In the genomic region with DNA sequence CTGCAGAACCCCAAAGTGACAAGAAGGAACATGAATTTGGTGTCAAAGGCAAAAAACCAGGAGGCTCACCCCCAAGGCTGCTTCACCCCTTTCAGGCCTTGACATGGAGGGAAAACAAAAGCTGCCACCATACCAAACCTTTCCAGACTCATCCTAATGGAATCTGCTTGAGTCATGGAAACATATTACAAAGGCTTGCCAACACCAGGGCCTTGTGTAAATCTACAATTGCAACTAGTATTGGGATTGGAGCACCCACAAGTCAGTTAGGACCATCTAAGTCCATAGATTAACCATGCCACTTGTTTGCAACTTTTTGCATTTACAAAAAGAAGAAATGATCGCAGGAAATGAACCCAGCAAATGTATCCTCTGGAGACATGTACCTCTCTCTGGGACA, we compare ENCODE assay signal across 12 cellular contexts.
DNase-seq lines count a peak whose midpoint lies in the region; ATAC-seq and TF ChIP-seq lines count a peak whose summit lies in the region.
"Had no signal": no experiment of that assay in that cellular context is flagged by ENCODE, and none has a peak within 500 bp of the region (broad histone marks: within the 10 kb centered on the region; RNA-seq: fewer than 3 reads in every experiment).

No MANE protein-coding gene starts in this region.

- H3K4me1 ChIP-seq in neuronal stem cell (ENCODE audit: control insufficient read depth in 2 of 2, insufficient read depth in 1 of 2, low read depth in 1 of 2, low read length in 2 of 2): peaks cover 18% of the 10 kb centered on the region in 2 donors

- ATAC-seq in GM18861 (IDR thresholded peaks at IDR 0.05; ENCODE audit: unreplicated experiment): no peak
- no peak for ATAC-seq in GM19351 (IDR thresholded peaks at IDR 0.05; ENCODE audit: unreplicated experiment)

- no peak overlapping the region for H4K8ac ChIP-seq in neuronal stem cell (ENCODE audit: low read depth, low read length)

- H2BK15ac ChIP-seq in neuronal stem cell (ENCODE audit: low read length): no peak overlapping the region

- CTCF ChIA-PET in BJ (lab: Yijun Ruan, JAX): interaction anchor here (1.0 to 2.1 kb wide), 3 partner anchors 8 to 162 kb away, joined by 3 to 4 read pairs (median 4); no protein-coding TSS in a partner anchor

- H3K14ac ChIP-seq in neuronal stem cell (ENCODE audit: low read length): no peak overlapping the region

- H2AFZ ChIP-seq in neuronal stem cell (ENCODE audit: low read length): peak overlapping the region; percentile 57

- no peak overlapping the region for H3K4me2 ChIP-seq in neuronal stem cell (ENCODE audit: insufficient read depth, low read length, poor library complexity, severe bottlenecking)

- H3K23ac ChIP-seq in neuronal stem cell (ENCODE audit: low read depth, low read length, poor library complexity): no peak overlapping the region

- peak; percentile 52 for DNase-seq in BJ (ENCODE audit: low read depth)
- peak; percentile 61 for DNase-seq in MG63
- DNase-seq in dermis blood vessel endothelial cell: peak; percentile 15
- DNase-seq in neuronal stem cell (ENCODE audit: low spot score): no peak
- no peak for DNase-seq in NCI-H510A treated with DMSO at 0.1 percent for 48 hours (lab: John Stamatoyannopoulos, UW)
- no peak for DNase-seq in NK-92 (lab: John Stamatoyannopoulos, UW; ENCODE audit: unreplicated experiment)
- DNase-seq: activated CD4-positive, CD25-positive, alpha-beta regulatory T cell treated with anti-CD3 and anti-CD28 coated beads, Interleukin-2, amount 50 U/mL, for 72 hours; activated naive CD8-positive, alpha-beta T cell treated with anti-CD3 and anti-CD28 coated beads, Interleukin-2, amount 10 ng/mL, durations not matched to agents 7 days and 5 days; DND-41; NK-92 treated with Interleukin-12 subunit alpha and Interleukin-12 subunit beta, amount 100 ng/mL, for 24 hours had no signal

- no peak overlapping the region for H2BK120ac ChIP-seq in neuronal stem cell (ENCODE audit: low read depth, low read length)

- H3K9me3 ChIP-seq in MG63: 0 out of 2 replicates have a peak, but pooled peaks cover 3% of the 10 kb centered on the region
- peaks cover 0 to 8% of the 10 kb centered on the region in 2 donors for H3K9me3 ChIP-seq in neuronal stem cell (replicated peaks in 1 of 2; ENCODE audit: control insufficient read depth in 2 of 2, insufficient read depth in 1 of 2, low read depth in 1 of 2, low read length in 2 of 2)

- no peak overlapping the region for H3K4me3 ChIP-seq in BJ (ENCODE audit: low read depth, low read length)
- H3K4me3 ChIP-seq in MG63: no peak overlapping the region
- peak overlapping the region in 1 of 2 donors; percentile 26 for H3K4me3 ChIP-seq in neuronal stem cell (ENCODE audit: low read length in 2 of 2)

- no peaks in the 10 kb centered on the region for H3K36me3 ChIP-seq in BJ (ENCODE audit: control insufficient read depth, insufficient read depth, low read length)
- no peaks in the 10 kb centered on the region for H3K36me3 ChIP-seq in MG63
- no peaks in the 10 kb centered on the region for H3K36me3 ChIP-seq in neuronal stem cell (replicated peaks in 1 of 2; ENCODE audit: control insufficient read depth in 2 of 2, insufficient read depth in 2 of 2, low read length in 2 of 2)

- no peak overlapping the region for H2BK12ac ChIP-seq in neuronal stem cell (ENCODE audit: low read length)

- TF ChIP-seq CTCF in BJ (IDR thresholded peaks at IDR 0.05; ENCODE audit: insufficient read depth, low read depth, low read length): no peak

- no peaks in the 10 kb centered on the region for H3K79me1 ChIP-seq in neuronal stem cell (ENCODE audit: low read depth, low read length)

- H3K9ac ChIP-seq in neuronal stem cell (ENCODE audit: low read depth, low read length, poor library complexity): no peak overlapping the region

- H4K91ac ChIP-seq in neuronal stem cell (ENCODE audit: low read depth, low read length, poor library complexity): no peak overlapping the region

- no CpG with 5 or more reads among the region's 1 CpG for WGBS in neuronal stem cell (ENCODE audit: extremely low coverage in 2 of 2, insufficient read length in 2 of 2, insufficient replicate concordance in 1 of 2), 2 donors

- H2BK5ac ChIP-seq in neuronal stem cell (ENCODE audit: low read length): no peak overlapping the region

- H3K27ac ChIP-seq in neuronal stem cell (replicated peaks; ENCODE audit: low read length): peak overlapping the region; percentile 41

- no peak overlapping the region for H3K18ac ChIP-seq in neuronal stem cell (ENCODE audit: low read length)

- H3K27me3 ChIP-seq in BJ (ENCODE audit: control insufficient read depth, insufficient read depth, low read length): no peaks in the 10 kb centered on the region
- H3K27me3 ChIP-seq in MG63: no peaks in the 10 kb centered on the region
- no peaks in the 10 kb centered on the region for H3K27me3 ChIP-seq in neuronal stem cell (ENCODE audit: control insufficient read depth in 3 of 3, insufficient read depth in 3 of 3, low read depth in 1 of 3, low read length in 3 of 3)

- no peak overlapping the region for H3K4ac ChIP-seq in neuronal stem cell (ENCODE audit: low read length)

- POLR2A ChIA-PET in BJ (lab: Charles Lee): no interaction called here

- H2AK5ac ChIP-seq in neuronal stem cell (ENCODE audit: low read depth, low read length): no peak overlapping the region

Comparison
In these comparisons a context has a peak if more than half of its experiments do, and no peak if none do; other contexts are left out.
1. DNase-seq: peak in BJ (single experiment), MG63 (single experiment) and dermis blood vessel endothelial cell (single experiment); none in neuronal stem cell (single experiment), NCI-H510A treated with DMSO at 0.1 percent for 48 hours (single experiment) and NK-92 (single experiment).